In the genomic region with DNA sequence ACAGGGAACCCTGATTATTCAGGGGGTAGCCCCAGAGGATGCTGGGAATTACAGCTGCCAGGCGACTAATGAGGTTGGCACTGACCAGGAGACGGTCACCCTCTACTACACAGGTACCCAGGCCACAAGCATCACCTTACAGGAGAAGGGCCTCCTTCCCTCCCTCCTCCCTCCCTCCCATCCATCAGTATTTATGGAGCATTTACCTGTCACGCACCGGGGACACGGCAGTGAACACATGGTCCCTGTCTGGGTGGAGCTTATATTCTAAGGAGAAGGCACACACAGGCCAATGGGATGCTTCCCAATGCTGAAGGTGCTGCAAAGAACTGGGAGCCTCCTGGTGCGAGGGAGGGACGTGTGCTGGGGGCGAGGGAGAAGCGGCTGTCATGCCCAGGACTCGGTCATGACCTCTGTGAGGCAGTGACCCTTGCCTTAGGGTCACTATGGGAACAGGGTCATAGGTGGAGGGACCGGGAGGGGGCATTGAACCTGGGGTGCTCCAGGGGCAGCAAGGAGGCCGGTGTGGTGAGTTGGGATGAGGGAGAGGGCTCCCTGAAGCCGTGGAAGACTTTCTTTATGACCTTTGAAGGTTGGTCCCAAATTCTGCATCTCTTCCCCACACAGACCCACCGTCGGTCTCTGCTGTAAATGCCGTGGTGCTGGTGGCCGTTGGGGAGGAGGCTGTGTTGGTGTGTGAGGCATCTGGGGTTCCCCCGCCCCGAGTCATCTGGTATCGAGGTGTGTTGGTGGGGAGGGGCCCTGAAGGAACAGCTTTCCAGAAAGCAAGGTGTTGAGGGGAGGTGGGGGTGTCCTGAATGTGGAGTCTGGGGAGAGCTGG, we compare ENCODE assay signal across 2 cellular contexts.
TF ChIP-seq lines count a peak whose summit lies in the region.

No MANE protein-coding gene starts in this region.

TF ChIP-seq in liver, 16 proteins besides CTCF, POLR2A, EP300 and RAD21 (continued from another document):
- no peak for TF ChIP-seq ZBTB33 (IDR thresholded peaks at IDR 0.05)
- peak; percentile 6 to 71 for TF ChIP-seq RXRA (IDR thresholded peaks at IDR 0.05)
- TF ChIP-seq HNF4A (conservative IDR thresholded peaks at IDR 0.05): peak in 1 of 2 donors; percentile 57

TF ChIP-seq in HepG2, 621 proteins besides CTCF, POLR2A, EP300 and RAD21:
- TF ChIP-seq ZNF574 (CRISPR knock-in tag; IDR thresholded peaks at IDR 0.05): no peak
- TF ChIP-seq KLF6 (CRISPR knock-in tag; IDR thresholded peaks at IDR 0.05): no peak
- no peak for TF ChIP-seq HINFP (CRISPR knock-in tag; IDR thresholded peaks at IDR 0.05; ENCODE audit: low read depth)
- TF ChIP-seq, protein P1, sequence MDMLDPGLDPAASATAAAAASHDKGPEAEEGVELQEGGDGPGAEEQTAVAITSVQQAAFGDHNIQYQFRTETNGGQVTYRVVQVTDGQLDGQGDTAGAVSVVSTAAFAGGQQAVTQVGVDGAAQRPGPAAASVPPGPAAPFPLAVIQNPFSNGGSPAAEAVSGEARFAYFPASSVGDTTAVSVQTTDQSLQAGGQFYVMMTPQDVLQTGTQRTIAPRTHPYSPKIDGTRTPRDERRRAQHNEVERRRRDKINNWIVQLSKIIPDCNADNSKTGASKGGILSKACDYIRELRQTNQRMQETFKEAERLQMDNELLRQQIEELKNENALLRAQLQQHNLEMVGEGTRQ (IDR thresholded peaks at IDR 0.05; ENCODE audit: low read depth, low read length): no peak
- TF ChIP-seq, protein P1 (CRISPR knock-in tag; IDR thresholded peaks at IDR 0.05; ENCODE audit: borderline replicate concordance): no peak
TF ChIP-seq in HepG2: peak in this region for 0.
